21 cellular contexts compared by ENCODE assay signal in the genomic region with DNA sequence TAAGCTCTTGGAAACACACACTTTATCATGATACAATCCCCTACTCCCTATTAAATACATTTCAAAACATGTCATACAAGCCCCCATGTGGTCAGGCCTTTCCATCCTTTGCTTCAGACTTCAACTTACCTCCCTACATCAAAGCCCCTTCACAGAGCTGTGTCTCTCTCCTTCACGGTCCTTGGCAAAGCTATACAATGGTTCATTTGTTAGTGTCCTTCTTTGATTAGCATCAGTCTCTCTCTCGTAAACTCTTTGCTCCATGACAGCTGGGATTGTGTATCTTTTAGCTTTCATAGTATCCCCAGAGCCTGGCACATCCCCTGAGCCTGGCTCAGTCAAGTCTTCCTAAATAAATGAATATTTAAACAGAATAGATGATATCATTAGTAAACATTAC. TPM values are rescaled to one million over a fixed set of nuclear protein-coding genes. Genes with fewer than 3 reads are reported as not detected.
DNase-seq lines count a peak whose midpoint lies in the region; FAIRE-seq and TF ChIP-seq lines count a peak whose summit lies in the region.
"Had no signal": no experiment of that assay in that cellular context is flagged by ENCODE, and none has a peak within 500 bp of the region (broad histone marks: within the 10 kb centered on the region; RNA-seq: fewer than 3 reads in every experiment).

No MANE protein-coding gene starts in this region.

- H3K9ac ChIP-seq in mammary epithelial cell (ENCODE audit: insufficient read depth, low read length) (no peak overlapping the region), adipocyte (ENCODE audit: low read length) (peak overlapping the region; percentile 18)
- H3K9ac ChIP-seq: BLaER1 treated with 17β-estradiol and CSF1 and Interleukin-3, amounts not matched to agents 10 nM and 100 nM had no signal

- H2AFZ ChIP-seq in mammary epithelial cell (ENCODE audit: low read depth, low read length), result peak overlapping the region; percentile 36

- H3K27ac Mint-ChIP-seq in MCF 10A (ENCODE audit: low read depth, unreplicated experiment), result no peak overlapping the region
- H3K27ac Mint-ChIP-seq: CD14-positive monocyte; CD4-positive, alpha-beta T cell; HFFc6 had no signal

- H3K4me3 ChIP-seq in mammary epithelial cell (replicated peaks in 1 of 3; ENCODE audit: insufficient read depth in 1 of 3, low read depth in 2 of 3, low read length in 3 of 3), result no peak overlapping the region
- no peak overlapping the region for H3K4me3 ChIP-seq in adipocyte (ENCODE audit: low read length)
- H3K4me3 ChIP-seq: BLaER1 treated with 17β-estradiol and CSF1 and Interleukin-3, amounts not matched to agents 10 nM and 100 nM; HAP-1 had no signal

- 8% methylated on average over 2 of the region's 2 CpGs for WGBS in mammary epithelial cell (ENCODE audit: low coverage, missing lambda C conversion rate)

- H3K9me3 ChIP-seq in mammary epithelial cell (replicated peaks; ENCODE audit: insufficient read depth, low read length), result no peaks in the 10 kb centered on the region
- no peaks in the 10 kb centered on the region for H3K9me3 ChIP-seq in adipocyte (ENCODE audit: control insufficient read depth, low read length)
- H3K9me3 ChIP-seq: BE2C; BLaER1 treated with 17β-estradiol and CSF1 and Interleukin-3, amounts not matched to agents 10 nM and 100 nM; HAP-1 had no signal

- BruUV-seq in mammary epithelial cell (replicated peaks; lab: Mats Ljungman, UMichigan), result no TSS peak
- no TSS peak for BruUV-seq in MCF 10A (replicated peaks; lab: Mats Ljungman, UMichigan)

- H3K36me3 ChIP-seq in mammary epithelial cell (ENCODE audit: insufficient read depth, low read length) (no peaks in the 10 kb centered on the region), adipocyte (ENCODE audit: control insufficient read depth, insufficient read depth, low read length, severe bottlenecking) (no peaks in the 10 kb centered on the region)
- H3K36me3 ChIP-seq: BE2C; BLaER1 treated with 17β-estradiol and CSF1 and Interleukin-3, amounts not matched to agents 10 nM and 100 nM; HAP-1 had no signal

- intact Hi-C loops in mammary epithelial cell (cut with micrococcal nuclease), result no loop called here
- intact Hi-C loops in MCF 10A (cut with micrococcal nuclease), result no loop called here

- CTCF ChIA-PET in mammary epithelial cell (lab: Charles Lee; ENCODE audit: low non-redundant PET), result interaction anchor here (0.6 kb wide), 1 partner anchor 16 kb away, joined by 5 read pairs; no protein-coding TSS in a partner anchor
- CTCF ChIA-PET in MCF 10A (lab: Yijun Ruan, JAX), result interaction anchor here (0.5 to 9.6 kb wide), 18 partner anchors 10 to 804 kb away, joined by 3 to 164 read pairs (median 4); a partner anchor contains a TSS

- no peak overlapping the region for H3K4me2 ChIP-seq in mammary epithelial cell (ENCODE audit: insufficient read depth, low read depth, low read length)

- no peaks in the 10 kb centered on the region for H3K9me3 Mint-ChIP-seq in MCF 10A (ENCODE audit: unreplicated experiment)
- H3K9me3 Mint-ChIP-seq: CD4-positive, alpha-beta T cell; CD8-positive, alpha-beta memory T cell; HFFc6 had no signal

- in situ Hi-C loops in mammary epithelial cell (cut with MboI; ENCODE audit: low sequenced_read_pairs in 2 of 2) (no loop called here), SK-MEL-5 (cut with HindIII; ENCODE audit: low pct_unique_long_range_greater_than_20kb, low sequenced_read_pairs) (no loop called here)

- H3K36me3 Mint-ChIP-seq in MCF 10A (ENCODE audit: insufficient read depth, unreplicated experiment), result no peaks in the 10 kb centered on the region
- H3K36me3 Mint-ChIP-seq: CD14-positive monocyte; CD8-positive, alpha-beta memory T cell had no signal

- POLR2A ChIA-PET in MCF 10A (lab: Yijun Ruan, JAX), result interaction anchor here (0.7 to 1.7 kb wide), 3 partner anchors 9 to 30 kb away, joined by 3 to 4 read pairs (median 4); no protein-coding TSS in a partner anchor

- TF ChIP-seq CTCF in mammary epithelial cell (conservative IDR thresholded peaks at IDR 0.05 in 1 of 2, IDR thresholded peaks at IDR 0.05 in 1 of 2; ENCODE audit: extremely low read depth in 1 of 2, insufficient read depth in 1 of 2, low read depth in 1 of 2, low read length in 2 of 2) (no peak), MCF 10A (IDR thresholded peaks at IDR 0.05; ENCODE audit: unreplicated experiment) (no peak)

- H3K4me1 ChIP-seq in mammary epithelial cell (ENCODE audit: insufficient read depth, low read length) (peaks cover 12% of the 10 kb centered on the region), adipocyte (ENCODE audit: control insufficient read depth, insufficient read depth, low read length) (peaks cover 43% of the 10 kb centered on the region)
- H3K4me1 ChIP-seq: BE2C, HAP-1 had no signal

- H3K27me3 ChIP-seq in mammary epithelial cell (ENCODE audit: insufficient read depth, low read length) (no peaks in the 10 kb centered on the region), adipocyte (replicated peaks; ENCODE audit: control insufficient read depth, insufficient read depth, low read length) (no peaks in the 10 kb centered on the region)
- H3K27me3 ChIP-seq: BE2C; BLaER1 treated with 17β-estradiol and CSF1 and Interleukin-3, amounts not matched to agents 10 nM and 100 nM had no signal

- H3K4me1 Mint-ChIP-seq in MCF 10A (ENCODE audit: insufficient read depth, unreplicated experiment), result peaks cover 6% of the 10 kb centered on the region

- H3K79me2 ChIP-seq in mammary epithelial cell (ENCODE audit: insufficient read depth, low read length), result no peaks in the 10 kb centered on the region

- peak; percentile 72 for FAIRE-seq in urothelium cell line (lab: Jason Lieb, UNC)
- FAIRE-seq: G401.6, GM12892, H54 had no signal

- no peak overlapping the region for H3K27ac ChIP-seq in mammary epithelial cell (ENCODE audit: insufficient read depth, low read depth, low read length)
- H3K27ac ChIP-seq: BLaER1 treated with 17β-estradiol and CSF1 and Interleukin-3, amounts not matched to agents 10 nM and 100 nM had no signal

- H3K27me3 Mint-ChIP-seq in MCF 10A (ENCODE audit: insufficient read depth, unreplicated experiment), result no peaks in the 10 kb centered on the region

- dilution Hi-C loops in mammary epithelial cell (cut with HindIII; ENCODE audit: low sequenced_read_pairs), result no loop called here

- no peaks in the 10 kb centered on the region for H4K20me1 ChIP-seq in mammary epithelial cell (ENCODE audit: insufficient read depth, low read length)
- H4K20me1 ChIP-seq: BLaER1 treated with 17β-estradiol and CSF1 and Interleukin-3, amounts not matched to agents 10 nM and 100 nM had no signal

- no peak overlapping the region for H3K4me3 Mint-ChIP-seq in MCF 10A (ENCODE audit: unreplicated experiment)
- H3K4me3 Mint-ChIP-seq: CD14-positive monocyte; CD4-positive, alpha-beta T cell; CD8-positive, alpha-beta memory T cell; HFFc6 had no signal

- DNase-seq in mammary epithelial cell (no peak), MCF 10A (ENCODE audit: unreplicated experiment) (no peak), SK-MEL-5 (ENCODE audit: low read depth, low spot score) (peak; percentile 41), adipocyte (ENCODE audit: low read depth) (no peak), urothelium cell line (ENCODE audit: low spot score) (no peak), 8988T (no peak), AG08395 (ENCODE audit: low spot score) (no peak)
- DNase-seq: BE2C; Calu3; CD4-positive, alpha-beta T cell; CD8-positive, alpha-beta memory T cell; COR-L47; DND-41; GOT3 had no signal

RNA-seq across cellular contexts. Expression of a gene that starts 25.6 kb away (rescaled TPM):
- total RNA-seq in mammary epithelial cell (10 to 100 TPM; 10.5 to 19.8 TPM), MCF 10A (2022) (15.0 and 28.4 TPM in 2 replicates)
- 17.6 TPM for polyA plus RNA-seq in mammary epithelial cell
- 59.3 TPM for polyA minus RNA-seq in mammary epithelial cell
- 3.8 and 4.6 TPM in 2 replicates for total RNA-seq in SK-MEL-5 (2014; rRNA removed; shearing (Covaris generic))
- 5.0 and 9.4 TPM in 2 replicates for polyA plus RNA-seq in SK-MEL-5 (2015; cell fraction: cytosol; rRNA removed)
- 4.9 and 16.3 TPM in 2 replicates for polyA plus RNA-seq in SK-MEL-5 (2015; cell fraction: nucleus; rRNA removed)

RNA-seq across cellular contexts. Expression of a gene that starts 48.8 kb away (rescaled TPM):
- total RNA-seq in mammary epithelial cell (10 to 100 TPM; 23.5 to 24.3 TPM), MCF 10A (2022) (37.8 and 44.9 TPM in 2 replicates)
- 8.7 TPM for polyA plus RNA-seq in mammary epithelial cell
- polyA minus RNA-seq in mammary epithelial cell, result 8.7 TPM
- 20.9 and 22.2 TPM in 2 replicates for total RNA-seq in SK-MEL-5 (2014; rRNA removed; shearing (Covaris generic))
- 8.6 and 40.2 TPM in 2 replicates for polyA plus RNA-seq in SK-MEL-5 (2015; cell fraction: cytosol; rRNA removed)
- polyA plus RNA-seq in SK-MEL-5 (2015; cell fraction: nucleus; rRNA removed), result 301 and 357 TPM in 2 replicates
